9 cellular contexts compared by ENCODE assay signal in the genomic region with DNA sequence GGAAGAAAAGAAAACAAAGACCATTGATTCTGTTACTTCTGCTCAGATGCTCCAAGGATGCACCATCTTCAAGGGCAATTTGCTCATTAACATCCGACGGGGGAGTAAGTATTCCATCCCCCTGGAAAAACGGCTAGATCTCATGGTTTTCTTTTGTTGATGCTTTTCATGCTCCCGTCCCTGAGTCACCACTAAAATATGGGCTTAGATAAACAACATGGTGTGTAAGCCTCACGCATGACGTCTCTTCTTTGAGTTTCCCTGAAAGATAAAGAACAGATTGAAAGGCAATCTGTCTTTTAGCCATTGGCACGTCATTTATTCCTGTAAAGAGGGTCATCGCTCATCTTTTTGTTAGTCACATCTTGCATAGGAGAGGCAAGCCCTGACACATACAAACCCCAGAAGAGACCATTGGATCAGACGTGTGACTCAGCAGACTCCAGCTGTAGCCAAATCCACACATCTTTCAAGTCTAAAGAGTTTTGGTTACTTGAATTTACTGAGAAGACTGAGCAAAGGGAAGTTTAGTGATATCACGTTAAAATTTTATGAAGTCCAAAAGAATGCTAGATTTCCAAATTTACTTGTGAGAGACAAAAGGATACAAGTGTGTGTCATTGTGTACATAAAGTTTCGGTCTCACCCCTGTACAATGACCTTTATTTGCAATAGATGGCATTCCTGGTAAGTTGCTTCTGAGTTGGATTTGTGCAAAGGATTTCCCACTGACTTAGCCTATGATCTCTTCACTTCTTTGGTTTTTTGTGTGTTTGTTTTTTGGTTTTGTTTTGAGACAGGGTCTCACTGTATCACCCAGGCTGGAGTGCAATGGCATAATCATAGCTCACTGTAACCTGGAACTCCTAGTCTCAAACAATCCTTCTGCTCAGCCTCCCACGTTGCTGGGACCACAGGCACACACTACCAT.
A peak's percentile ranks its signal among the peaks of the same experiment; 100 is the strongest.
DNase-seq lines count a peak whose midpoint lies in the region; ATAC-seq and TF ChIP-seq lines count a peak whose summit lies in the region.
"Had no signal": no experiment of that assay in that cellular context is flagged by ENCODE, and none has a peak within 500 bp of the region (broad histone marks: within the 10 kb centered on the region; RNA-seq: fewer than 3 reads in every experiment).

No MANE protein-coding gene starts in this region.

- H3K27me3 ChIP-seq in vagina (no peaks in the 10 kb centered on the region), H7 (ENCODE audit: control insufficient read depth, insufficient read depth, low read length) (no peaks in the 10 kb centered on the region)
- no peaks in the 10 kb centered on the region for H3K27me3 ChIP-seq in effector memory CD4-positive, alpha-beta T cell (replicated peaks; ENCODE audit: control insufficient read depth, insufficient read depth, low read length, poor library complexity, severe bottlenecking)

- no peaks in the 10 kb centered on the region for H3K9me3 Mint-ChIP-seq in activated T-cell treated with anti-CD3 and anti-CD28 coated beads, Interleukin-2, amount 50 U/mL, for 72 hours
- H3K9me3 Mint-ChIP-seq in activated T-cell treated with anti-CD3 and anti-CD28 coated beads, Interleukin-2, amount 50 U/mL, for 4 hours = no peaks in the 10 kb centered on the region
- H3K9me3 Mint-ChIP-seq in brain = peaks cover 0 to 8% (median 0%) of the 10 kb centered on the region in 5 experiments

- H3K4me3 Mint-ChIP-seq in activated T-cell treated with anti-CD3 and anti-CD28 coated beads, Interleukin-2, amount 50 U/mL, for 72 hours = no peak overlapping the region
- H3K4me3 Mint-ChIP-seq in activated T-cell treated with anti-CD3 and anti-CD28 coated beads, Interleukin-2, amount 50 U/mL, for 4 hours = no peak overlapping the region
- H3K4me3 Mint-ChIP-seq in brain = no peak overlapping the region

- no peaks in the 10 kb centered on the region for H3K27me3 Mint-ChIP-seq in activated T-cell treated with anti-CD3 and anti-CD28 coated beads, Interleukin-2, amount 50 U/mL, for 72 hours (ENCODE audit: low read depth)
- H3K27me3 Mint-ChIP-seq in activated T-cell treated with anti-CD3 and anti-CD28 coated beads, Interleukin-2, amount 50 U/mL, for 4 hours (ENCODE audit: low read depth) = no peaks in the 10 kb centered on the region
- H3K27me3 Mint-ChIP-seq in brain = peaks cover 4% of the 10 kb centered on the region

- intact Hi-C loops in left colon (cut with DNase I, micrococcal nuclease) (no loop called here), vagina (cut with DNase I) (no loop called here)

- H3K4me1 ChIP-seq in vagina = peaks cover 59% of the 10 kb centered on the region
- no peaks in the 10 kb centered on the region for H3K4me1 ChIP-seq in effector memory CD4-positive, alpha-beta T cell (ENCODE audit: control insufficient read depth, insufficient read depth, low read length, poor library complexity, severe bottlenecking)

- peaks cover 2% of the 10 kb centered on the region in 2 donors for H3K36me3 Mint-ChIP-seq in activated T-cell treated with anti-CD3 and anti-CD28 coated beads, Interleukin-2, amount 50 U/mL, for 72 hours (ENCODE audit: insufficient read depth in 2 of 2)
- peaks cover 13% of the 10 kb centered on the region for H3K36me3 Mint-ChIP-seq in activated T-cell treated with anti-CD3 and anti-CD28 coated beads, Interleukin-2, amount 50 U/mL, for 4 hours (ENCODE audit: insufficient read depth)
- peaks cover 60% of the 10 kb centered on the region for H3K36me3 Mint-ChIP-seq in brain

- H3K4me3 ChIP-seq in vagina (no peak overlapping the region), H7 (ENCODE audit: insufficient read depth, low read depth, low read length) (no peak overlapping the region)
- H3K4me3 ChIP-seq in effector memory CD4-positive, alpha-beta T cell (ENCODE audit: insufficient read depth, low read depth, low read length, poor library complexity, severe bottlenecking) = no peak overlapping the region

- TF ChIP-seq POLR2A in vagina (IDR thresholded peaks at IDR 0.05) = no peak

- H3K4me1 Mint-ChIP-seq in activated T-cell treated with anti-CD3 and anti-CD28 coated beads, Interleukin-2, amount 50 U/mL, for 72 hours (ENCODE audit: low read depth) = peaks cover 8% of the 10 kb centered on the region
- H3K4me1 Mint-ChIP-seq in activated T-cell treated with anti-CD3 and anti-CD28 coated beads, Interleukin-2, amount 50 U/mL, for 4 hours (ENCODE audit: low read depth) = peaks cover 5% of the 10 kb centered on the region
- peaks cover 30% of the 10 kb centered on the region for H3K4me1 Mint-ChIP-seq in brain

- no peaks in the 10 kb centered on the region for H3K9me3 ChIP-seq in vagina
- no peaks in the 10 kb centered on the region for H3K9me3 ChIP-seq in effector memory CD4-positive, alpha-beta T cell (ENCODE audit: control insufficient read depth, low read length)

- H3K27ac Mint-ChIP-seq in activated T-cell treated with anti-CD3 and anti-CD28 coated beads, Interleukin-2, amount 50 U/mL, for 72 hours = no peak overlapping the region
- H3K27ac Mint-ChIP-seq in brain = peak overlapping the region; percentile 3 to 46 (median 16)

- TF ChIP-seq CTCF in brain (conservative IDR thresholded peaks at IDR 0.05) (no peak), vagina (IDR thresholded peaks at IDR 0.05) (no peak)

- ATAC-seq in activated T-cell treated with anti-CD3 and anti-CD28 coated beads, Interleukin-2, amount 50 U/mL, for 72 hours (replicated peaks in 1 of 2) = peak; percentile 59 to 83
- ATAC-seq in activated T-cell treated with anti-CD3 and anti-CD28 coated beads, Interleukin-2, amount 50 U/mL, for 4 hours = no peak
- peak; percentile 14 for ATAC-seq in left colon

- no peak for DNase-seq in activated T-cell treated with anti-CD3 and anti-CD28 coated beads, Interleukin-2, amount 50 U/mL, for 72 hours
- no peak for DNase-seq in activated T-cell treated with anti-CD3 and anti-CD28 coated beads, Interleukin-2, amount 50 U/mL, for 4 hours
- DNase-seq in left colon = no peak
- DNase-seq in vagina (ENCODE audit: extremely low spot score in 2 of 2) = no peak
- no peak for DNase-seq in H7
- DNase-seq in activated CD8-positive, alpha-beta memory T cell treated with anti-CD3 and anti-CD28 coated beads, Interleukin-2, amount 50 U/mL, for 4 hours = no peak
- no peak for DNase-seq in effector memory CD4-positive, alpha-beta T cell

- peak overlapping the region; percentile 78 for H3K27ac ChIP-seq in vagina
- H3K27ac ChIP-seq in effector memory CD4-positive, alpha-beta T cell (ENCODE audit: insufficient read depth, low read length, poor library complexity, severe bottlenecking) = no peak overlapping the region
- H3K27ac ChIP-seq: C4-2B had no signal

- no peaks in the 10 kb centered on the region for H3K36me3 ChIP-seq in vagina
- peaks cover 14% of the 10 kb centered on the region for H3K36me3 ChIP-seq in H7 (replicated peaks; ENCODE audit: control insufficient read depth, insufficient read depth, low read length)
- peaks cover 3% of the 10 kb centered on the region for H3K36me3 ChIP-seq in effector memory CD4-positive, alpha-beta T cell (ENCODE audit: control insufficient read depth, insufficient read depth, low read length)

Comparison
In these comparisons a context has a peak if more than half of its experiments do, and no peak if none do; other contexts are left out.
1. ATAC-seq: peak in activated T-cell treated with anti-CD3 and anti-CD28 coated beads, Interleukin-2, amount 50 U/mL, for 72 hours (2 of 2) and left colon (single experiment); none in activated T-cell treated with anti-CD3 and anti-CD28 coated beads, Interleukin-2, amount 50 U/mL, for 4 hours (0 of 2).